9 cellular contexts compared by ENCODE assay signal in the genomic region with DNA sequence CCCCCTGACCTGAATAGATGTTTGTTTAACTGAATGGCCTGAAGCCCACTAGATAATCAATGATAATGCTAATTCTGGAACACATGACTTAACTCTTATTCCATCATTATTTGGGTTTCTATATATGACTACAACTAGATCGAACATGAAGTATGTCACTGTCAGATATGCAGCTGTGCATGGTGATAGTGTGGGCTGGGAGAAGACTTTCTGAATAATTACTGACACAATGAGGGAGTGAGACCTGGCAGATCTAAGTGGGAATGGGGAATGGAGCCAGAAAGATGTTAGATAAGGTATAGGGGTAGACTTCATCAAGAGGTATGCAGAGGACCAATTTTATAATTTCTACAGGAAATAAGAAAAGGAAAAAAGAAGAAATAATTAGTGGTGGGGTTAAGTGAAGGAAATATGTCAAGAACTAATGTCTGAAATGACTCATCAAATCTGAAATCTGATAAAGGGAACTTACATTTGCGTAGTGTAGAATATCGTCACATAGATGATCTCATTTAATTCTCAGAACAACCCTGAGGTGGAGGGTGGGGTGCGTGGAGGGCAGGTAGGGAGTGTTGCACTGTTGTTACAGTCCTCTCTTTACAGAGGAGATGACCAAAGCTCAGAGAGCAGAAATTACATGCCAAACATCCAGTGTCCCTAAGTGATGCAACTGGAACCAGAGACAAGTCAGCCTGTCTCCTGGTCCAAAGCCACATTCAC.
DNase-seq lines count a peak whose midpoint lies in the region; ATAC-seq and TF ChIP-seq lines count a peak whose summit lies in the region.
"Had no signal": no experiment of that assay in that cellular context is flagged by ENCODE, and none has a peak within 500 bp of the region (broad histone marks: within the 10 kb centered on the region; RNA-seq: fewer than 3 reads in every experiment).

No MANE protein-coding gene starts in this region.

- H3K27ac ChIP-seq in Peyer's patch: no peak overlapping the region
- H3K27ac ChIP-seq: HL-60 had no signal

- H3K36me3 ChIP-seq in Peyer's patch: no peaks in the 10 kb centered on the region

- no peak overlapping the region for H3K4me3 ChIP-seq in Peyer's patch

- no peak for TF ChIP-seq POLR2A in Peyer's patch (IDR thresholded peaks at IDR 0.05)

- TF ChIP-seq CTCF in Peyer's patch (IDR thresholded peaks at IDR 0.05): no peak

- ATAC-seq in GM18907 (IDR thresholded peaks at IDR 0.05; ENCODE audit: unreplicated experiment): peak; percentile 69
- ATAC-seq in HG03280 (IDR thresholded peaks at IDR 0.05; ENCODE audit: unreplicated experiment): peak; percentile 57

- H3K4me1 ChIP-seq in Peyer's patch: peaks cover 0 to 5% (median 2%) of the 10 kb centered on the region in 4 donors

- no peaks in the 10 kb centered on the region for H3K9me3 ChIP-seq in Peyer's patch

- peak; percentile 74 for DNase-seq in activated CD8-positive, alpha-beta memory T cell treated with anti-CD3 and anti-CD28 coated beads, Interleukin-2, amount 50 U/mL, for 48 hours
- peak; percentile 38 to 56 (median 40) for DNase-seq in stimulated activated CD4-positive, alpha-beta T cell treated with anti-CD3 and anti-CD28 coated beads, Interleukin-12 subunit alpha, Interleukin-12 subunit beta, amount 100 ng/mL, for 48 hours (ENCODE audit: low read depth in 2 of 3, low spot score in 1 of 3)
- no peak for DNase-seq in central memory CD4-positive, alpha-beta T cell
- DNase-seq in kidney tubule cell (ENCODE audit: low spot score) (no peak), kidney glomerular epithelial cell (lab: John Stamatoyannopoulos, UW) (no peak), Peyer's patch (no peak)

- no peaks in the 10 kb centered on the region for H3K27me3 ChIP-seq in Peyer's patch

Comparison
In these comparisons a context has a peak if more than half of its experiments do, and no peak if none do; other contexts are left out.
1. DNase-seq: peak in activated CD8-positive, alpha-beta memory T cell treated with anti-CD3 and anti-CD28 coated beads, Interleukin-2, amount 50 U/mL, for 48 hours (single experiment) and stimulated activated CD4-positive, alpha-beta T cell treated with anti-CD3 and anti-CD28 coated beads, Interleukin-12 subunit alpha, Interleukin-12 subunit beta, amount 100 ng/mL, for 48 hours (3 of 3); none in central memory CD4-positive, alpha-beta T cell (single experiment), kidney tubule cell (single experiment), kidney glomerular epithelial cell (single experiment) and Peyer's patch (0 of 3).